ENCODE assay signal across 16 cellular contexts in genomic region chr14:39884091-39884490, GRCh38.
"Had no signal": no experiment of that assay in that cellular context is flagged by ENCODE, and none has a peak within 500 bp of the region (broad histone marks: within the 10 kb centered on the region; RNA-seq: fewer than 3 reads in every experiment).

No MANE protein-coding gene starts in this region.

- DNase-seq: effector memory CD4-positive, alpha-beta T cell; heart left ventricle; hippocampal formation; kidney glomerular epithelial cell; mammary epithelial cell; mucosa of descending colon; naive thymus-derived CD8-positive, alpha-beta T cell; ovary; right cardiac atrium; small intestine; stimulated activated CD4-positive, alpha-beta T cell treated with anti-CD3 and anti-CD28 coated beads, Interleukin-12 subunit alpha, Interleukin-12 subunit beta, amount 100 ng/mL, for 4 hours; stimulated activated naive CD4-positive, alpha-beta T cell; stomach; substantia nigra; transverse colon had no signal

- ATAC-seq: esophagus mucosa; heart left ventricle; mucosa of descending colon; naive thymus-derived CD8-positive, alpha-beta T cell; right cardiac atrium had no signal
